In genomic region chr19:52962394-52963228, GRCh38 we compare ENCODE assay signal across 8 cellular contexts. TPM values are rescaled to one million over a fixed set of nuclear protein-coding genes. Genes with fewer than 3 reads are reported as not detected.
DNase-seq lines count a peak whose midpoint lies in the region; ATAC-seq, FAIRE-seq and TF ChIP-seq lines count a peak whose summit lies in the region.

Gene ZNF816, minus strand, starts transcription at chr19:52962881. Its CDS starts 6,792 bp downstream, at chr19:52956089.

- POLR2A ChIA-PET in AG04449 (lab: Yijun Ruan, JAX): interaction anchor here (0.7 kb wide), 1 partner anchor 1236 kb away, joined by 3 read pairs; no protein-coding TSS in a partner anchor

- peaks cover 6% of the 10 kb centered on the region for H3K9me3 ChIP-seq in keratinocyte (ENCODE audit: control insufficient read depth, low read depth, low read length)

- H3K9me1 ChIP-seq in keratinocyte (ENCODE audit: control insufficient read depth, extremely low read depth, insufficient read depth, low read length): no peaks in the 10 kb centered on the region

- H3K4me2 ChIP-seq in keratinocyte (ENCODE audit: control insufficient read depth, extremely low read depth, insufficient read depth, low read depth, low read length): peak within 1 kb of the TSS; percentile 90

- peak within 1 kb of the TSS; percentile 93 for H2AFZ ChIP-seq in keratinocyte (ENCODE audit: control insufficient read depth, low read length)

- H3K79me2 ChIP-seq in keratinocyte (ENCODE audit: control insufficient read depth, insufficient read depth, low read length): peaks cover 15% of the 10 kb centered on the region

- CTCF ChIA-PET in AG04449 (lab: Yijun Ruan, JAX): interaction anchor here (0.6 to 1.5 kb wide), 2 partner anchors 139 to 178 kb away, joined by 3 to 4 read pairs; no protein-coding TSS in a partner anchor

- TF ChIP-seq CTCF in AG04449 (IDR thresholded peaks at IDR 0.05; ENCODE audit: insufficient read depth, low read length, missing control alignments) (no peak), keratinocyte (optimal IDR thresholded peaks at IDR 0.05 in 1 of 3, IDR thresholded peaks at IDR 0.05 in 1 of 3, conservative IDR thresholded peaks at IDR 0.05 in 1 of 3; ENCODE audit: extremely low read depth in 1 of 3, insufficient read depth in 2 of 3, low read length in 3 of 3) (no peak)

- ATAC-seq in GM18870 (IDR thresholded peaks at IDR 0.05; ENCODE audit: unreplicated experiment) (peak; percentile 74), HG03103 (IDR thresholded peaks at IDR 0.05; ENCODE audit: low read depth, unreplicated experiment) (peak; percentile 93)

- no peaks in the 10 kb centered on the region for H4K20me1 ChIP-seq in keratinocyte (ENCODE audit: control insufficient read depth, extremely low read depth, insufficient read depth, low read length)

- dilution Hi-C loops in keratinocyte (cut with MboI; ENCODE audit: extremely low pct_ligation_motif_present, low sequenced_read_pairs): no loop called here

- H3K36me3 ChIP-seq in keratinocyte (ENCODE audit: control insufficient read depth in 2 of 2, extremely low read depth in 1 of 2, insufficient read depth in 2 of 2, low read length in 2 of 2): peaks cover 0 to 3% of the 10 kb centered on the region in 2 experiments

- DNase-seq in AG04449 (ENCODE audit: low read depth, low spot score) (peak; percentile 44), NCI-H2227 (lab: John Stamatoyannopoulos, UW; ENCODE audit: unreplicated experiment) (peak; percentile 100), cerebellar cortex (ENCODE audit: low spot score) (peak; percentile 92), keratinocyte (ENCODE audit: low read depth, low spot score) (peak; percentile 50)
- DNase-seq in activated CD4-positive, CD25-positive, alpha-beta regulatory T cell treated with anti-CD3 and anti-CD28 coated beads, Interleukin-2, amount 50 U/mL, for 16 hours (ENCODE audit: low read depth, low spot score): peak; percentile 97
- DNase-seq in stimulated activated CD4-positive, alpha-beta T cell treated with anti-CD3 and anti-CD28 coated beads, Interleukin-12 subunit alpha, Interleukin-12 subunit beta, amount 100 ng/mL, for 4 hours: peak; percentile 99

- H3K9ac ChIP-seq in keratinocyte (ENCODE audit: control insufficient read depth, extremely low read depth, insufficient read depth, low read length): peak within 1 kb of the TSS; percentile 79

- H3K4me3 ChIP-seq in AG04449 (ENCODE audit: low read depth, low read length): peak within 1 kb of the TSS; percentile 75
- peak within 1 kb of the TSS; percentile 77 to 84 (median 78) for H3K4me3 ChIP-seq in keratinocyte (ENCODE audit: control insufficient read depth in 2 of 3, extremely low read depth in 1 of 3, insufficient read depth in 2 of 3, low read depth in 1 of 3, low read length in 3 of 3)

- FAIRE-seq in keratinocyte (lab: Jason Lieb, UNC): peak; percentile 29

- H3K27ac ChIP-seq in keratinocyte (ENCODE audit: control insufficient read depth, insufficient read depth, low read length): peak within 1 kb of the TSS; percentile 57

- H3K27me3 ChIP-seq in keratinocyte (ENCODE audit: control insufficient read depth, extremely low read depth, insufficient read depth, low read length): no peaks in the 10 kb centered on the region

- H3K4me1 ChIP-seq in keratinocyte (ENCODE audit: control insufficient read depth, extremely low read depth, insufficient read depth, low read length): peaks cover 17% of the 10 kb centered on the region

RNA-seq across cellular contexts. Expression of gene ZNF816, which starts in this region (rescaled TPM):
- polyA plus RNA-seq in keratinocyte: 2.1 to 5.1 TPM (median 4.3 TPM) in 3 replicates
- 1.8 TPM for polyA plus RNA-seq in keratinocyte (2011; ENCODE audit: low read depth)
- polyA plus RNA-seq in keratinocyte (2011; cell fraction: cytosol; rRNA removed): 2.0 and 4.7 TPM in 2 replicates
- polyA plus RNA-seq in keratinocyte (2011; cell fraction: nucleus; rRNA removed): 4.3 and 5.0 TPM in 2 replicates
- 3.7 and 5.9 TPM in 2 replicates for polyA plus RNA-seq in keratinocyte (2012; ENCODE audit: low replicate concordance)
- polyA minus RNA-seq in keratinocyte: 2.3 to 8.5 TPM (median 5.1 TPM) in 3 replicates
- polyA minus RNA-seq in keratinocyte (2011; cell fraction: cytosol; rRNA and poly(A)+ RNA removed): 7.3 TPM
- 3.0 and 9.2 TPM in 2 replicates for polyA minus RNA-seq in keratinocyte (2011; cell fraction: nucleus; rRNA and poly(A)+ RNA removed)

Comparison
In these comparisons a context has a peak if more than half of its experiments do, and no peak if none do; other contexts are left out.
1. Peak in every context shown above with its lines: DNase-seq, ATAC-seq, H3K4me3 ChIP-seq and H3K27ac ChIP-seq.
2. DNase-seq: peak in every context shown above with its lines; median percentile 100 in NCI-H2227; 99 in stimulated activated CD4-positive, alpha-beta T cell treated with anti-CD3 and anti-CD28 coated beads, Interleukin-12 subunit alpha, Interleukin-12 subunit beta, amount 100 ng/mL, for 4 hours; 97 in activated CD4-positive, CD25-positive, alpha-beta regulatory T cell treated with anti-CD3 and anti-CD28 coated beads, Interleukin-2, amount 50 U/mL, for 16 hours; 92 in cerebellar cortex; 50 in keratinocyte; 44 in AG04449.